ENCODE assay signal across 9 cellular contexts in the genomic region with DNA sequence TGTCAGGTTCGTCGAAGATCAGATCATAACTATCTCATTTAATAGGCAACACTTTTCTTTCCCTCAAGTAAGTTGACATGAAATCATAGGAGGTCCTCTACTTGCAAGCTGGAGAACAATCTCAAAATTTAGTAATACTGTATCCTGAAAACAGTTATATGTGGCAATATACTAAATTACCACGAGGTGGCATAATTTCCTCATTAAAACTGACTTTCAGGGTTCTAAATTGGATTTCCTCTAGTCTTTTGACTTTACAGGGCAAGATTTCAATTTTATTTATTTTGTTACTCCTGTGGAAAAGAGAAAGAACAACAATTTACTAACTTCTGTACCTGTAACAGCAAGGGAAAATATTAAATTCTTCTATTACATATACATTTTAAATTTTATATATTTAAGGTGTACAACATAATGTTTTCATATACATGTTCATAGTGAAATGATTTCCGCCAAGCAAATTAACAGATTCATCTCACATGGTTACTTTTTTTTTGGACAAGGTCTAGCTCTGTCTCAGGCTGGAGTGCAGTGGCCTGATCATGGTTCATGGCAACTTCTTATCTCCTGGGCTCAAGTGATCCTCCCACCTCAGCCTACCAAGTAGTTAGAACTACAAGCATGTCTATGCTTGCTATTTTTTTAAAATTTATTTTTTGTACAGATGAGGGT. TPM values are rescaled to one million over a fixed set of nuclear protein-coding genes. Genes with fewer than 3 reads are reported as not detected.
DNase-seq lines count a peak whose midpoint lies in the region; ATAC-seq and TF ChIP-seq lines count a peak whose summit lies in the region.
"Had no signal": no experiment of that assay in that cellular context is flagged by ENCODE, and none has a peak within 500 bp of the region (broad histone marks: within the 10 kb centered on the region; RNA-seq: fewer than 3 reads in every experiment).

No MANE protein-coding gene starts in this region.

- H3K4me1 Mint-ChIP-seq in T-cell = no peaks in the 10 kb centered on the region

- CTCF ChIA-PET in HEK293T (lab: Yijun Ruan, JAX) (interaction anchor here (0.6 to 0.7 kb wide), 3 partner anchors 10 to 743 kb away, joined by 3 read pairs; no protein-coding TSS in a partner anchor), T-cell (lab: Charles Lee) (no interaction called here)

- peaks cover 0 to 6% of the 10 kb centered on the region in 2 donors for H3K27me3 Mint-ChIP-seq in T-cell

- peak; percentile 3 for DNase-seq in DMS153 treated with DMSO at 0.1 percent for 48 hours (lab: John Stamatoyannopoulos, UW; ENCODE audit: unreplicated experiment)
- DNase-seq in HEK293T (ENCODE audit: extremely low spot score) = peak; percentile 38
- DNase-seq in RKO (ENCODE audit: low spot score) = peak; percentile 60
- peak; percentile 51 for DNase-seq in fibroblast of the aortic adventitia (ENCODE audit: low read depth)
- DNase-seq in superior temporal gyrus (ENCODE audit: extremely low spot score) = peak; percentile 76
- no peak for DNase-seq in T-cell
- DNase-seq in ecto neural progenitor cell (ENCODE audit: low spot score) = no peak

- TF ChIP-seq CTCF in fibroblast of the aortic adventitia (IDR thresholded peaks at IDR 0.05; ENCODE audit: insufficient read depth, low read length) = peak; percentile 62

- H3K4me3 ChIP-seq in fibroblast of the aortic adventitia (ENCODE audit: low read depth, low read length) = no peak overlapping the region

- no peak overlapping the region for H3K27ac Mint-ChIP-seq in T-cell

- ATAC-seq in T-cell (replicated peaks in 1 of 4) (no peak), HG03039 (IDR thresholded peaks at IDR 0.05; ENCODE audit: unreplicated experiment) (no peak)

- no peak overlapping the region for H3K4me3 Mint-ChIP-seq in T-cell

- peaks cover 0 to 8% (median 3%) of the 10 kb centered on the region in 3 donors for H3K9me3 Mint-ChIP-seq in T-cell

- H3K36me3 Mint-ChIP-seq in T-cell = no peaks in the 10 kb centered on the region

- POLR2A ChIA-PET in HEK293T (lab: Yijun Ruan, JAX) (no interaction called here), T-cell (lab: Charles Lee) (no interaction called here)

TF ChIP-seq in HEK293T, 16 proteins besides CTCF, POLR2A, EP300 and RAD21:
- TF ChIP-seq BHLHE40 (IDR thresholded peaks at IDR 0.05; ENCODE audit: borderline replicate concordance) (no peak), NFRKB (IDR thresholded peaks at IDR 0.05) (no peak), L3MBTL2 (conservative IDR thresholded peaks at IDR 0.05) (no peak), FOXA1 (IDR thresholded peaks at IDR 0.05) (no peak)

RNA-seq across cellular contexts. Expression of gene CYP2C18, which starts 53.4 kb away (rescaled TPM):
- total RNA-seq in fibroblast of the aortic adventitia (ENCODE audit: low replicate concordance) (not detected in 2 replicates), T-cell (under 1 TPM in 1 of 5 donors, not detected in 4; 0.13 TPM)
- total RNA-seq: pulmonary artery endothelial cell had no signal

Comparison
In these comparisons a context has a peak if more than half of its experiments do, and no peak if none do; other contexts are left out.
1. DNase-seq: peak in DMS153 treated with DMSO at 0.1 percent for 48 hours (single experiment), HEK293T (single experiment), RKO (single experiment), fibroblast of the aortic adventitia (single experiment) and superior temporal gyrus (single experiment); none in T-cell (0 of 34) and ecto neural progenitor cell (single experiment).